Comparison of ENCODE assay signal across 8 cellular contexts in genomic region chr11:118956094-118956846, GRCh38.
DNase-seq lines count a peak whose midpoint lies in the region; ATAC-seq and TF ChIP-seq lines count a peak whose summit lies in the region.

Gene UPK2 (plus strand): TSS chr11:118956298. CDS start chr11:118956351, 53 bp downstream.

- H3K27me3 ChIP-seq in DOHH2 (ENCODE audit: control insufficient read depth, low read length) (peaks cover 23% of the 10 kb centered on the region), brain microvascular endothelial cell (replicated peaks) (peaks cover 5% of the 10 kb centered on the region)

- no peak within 1 kb of the TSS for H3K27ac ChIP-seq in DOHH2 (ENCODE audit: low read depth, low read length)
- H3K27ac ChIP-seq in VCaP: no peak within 1 kb of the TSS
- H3K27ac ChIP-seq in brain microvascular endothelial cell: no peak within 1 kb of the TSS

- no peaks in the 10 kb centered on the region for H3K9me2 ChIP-seq in DOHH2 (replicated peaks; ENCODE audit: control insufficient read depth, low read length)

- ATAC-seq in HG02571 (IDR thresholded peaks at IDR 0.05; ENCODE audit: unreplicated experiment) (peak; percentile 56), HG03045 (IDR thresholded peaks at IDR 0.05; ENCODE audit: unreplicated experiment) (no peak)

- H3K4me3 ChIP-seq in DOHH2 (ENCODE audit: low read length) (no peak within 1 kb of the TSS), brain microvascular endothelial cell (ENCODE audit: low read depth, low read length) (no peak within 1 kb of the TSS)

- in situ Hi-C loops in brain microvascular endothelial cell (cut with HindIII; ENCODE audit: low pct_ligation_motif_present, low sequenced_read_pairs): no loop called here

- no peak within 1 kb of the TSS for H3K4me2 ChIP-seq in DOHH2 (ENCODE audit: low read length)

- H3K4me1 ChIP-seq in DOHH2 (ENCODE audit: control insufficient read depth, low read length): no peaks in the 10 kb centered on the region

- TF ChIP-seq CTCF in DOHH2 (IDR thresholded peaks at IDR 0.05; ENCODE audit: low read depth, low read length, poor library complexity, severe bottlenecking): peak; percentile 97
- TF ChIP-seq CTCF in VCaP (conservative IDR thresholded peaks at IDR 0.05): peak; percentile 97
- TF ChIP-seq CTCF in brain microvascular endothelial cell (IDR thresholded peaks at IDR 0.05; ENCODE audit: low read depth, low read length, missing control alignments): peak; percentile 98

- no peaks in the 10 kb centered on the region for H4K20me1 ChIP-seq in DOHH2 (ENCODE audit: control insufficient read depth, insufficient read depth, low read depth, low read length)

- H3K79me2 ChIP-seq in DOHH2 (ENCODE audit: control insufficient read depth, low read length): no peaks in the 10 kb centered on the region

- no peaks in the 10 kb centered on the region for H3F3A ChIP-seq in DOHH2 (ENCODE audit: control insufficient read depth, insufficient read depth)

- DNase-seq in NCI-H2171 treated with DMSO at 0.1 percent for 48 hours (lab: John Stamatoyannopoulos, UW) (peak; percentile 44), brain microvascular endothelial cell (peak; percentile 69), iPS-NIHi7 (ENCODE audit: extremely low spot score) (peak; percentile 98)
- DNase-seq in stimulated activated CD4-positive, alpha-beta T cell treated with anti-CD3 and anti-CD28 coated beads, Interleukin-15, amount 100 ng/mL, for 1 hour (ENCODE audit: low read depth in 1 of 2, low spot score in 1 of 2): peak; percentile 76 to 84

- no peaks in the 10 kb centered on the region for H3K9me3 ChIP-seq in DOHH2 (ENCODE audit: control insufficient read depth, insufficient read depth, low read length)

- no peaks in the 10 kb centered on the region for H3K36me3 ChIP-seq in DOHH2 (ENCODE audit: control insufficient read depth, low read length)
- H3K36me3 ChIP-seq in brain microvascular endothelial cell (replicated peaks): no peaks in the 10 kb centered on the region

Comparison
In these comparisons a context has a peak if more than half of its experiments do, and no peak if none do; other contexts are left out.
1. DNase-seq: peak in every context shown above with its lines; median percentile 98 in iPS-NIHi7; 80 in stimulated activated CD4-positive, alpha-beta T cell treated with anti-CD3 and anti-CD28 coated beads, Interleukin-15, amount 100 ng/mL, for 1 hour; 69 in brain microvascular endothelial cell; 44 in NCI-H2171 treated with DMSO at 0.1 percent for 48 hours.